1 cellular context compared by ENCODE assay signal in genomic region chr4:8675383-8675782, GRCh38.
TF ChIP-seq lines count a peak whose summit lies in the region.

No MANE protein-coding gene starts in this region.

TF ChIP-seq in IMR-90, 13 proteins besides CTCF, POLR2A, EP300 and RAD21 (continued from another document):
- no peak for TF ChIP-seq ELK1 (IDR thresholded peaks at IDR 0.05; ENCODE audit: borderline replicate concordance, low read depth, low read length)
- no peak for TF ChIP-seq BHLHE40 (IDR thresholded peaks at IDR 0.05; ENCODE audit: low read depth, low read length)
- no peak for TF ChIP-seq CHD1 (IDR thresholded peaks at IDR 0.05; ENCODE audit: low read depth, low read length)
- no peak for TF ChIP-seq NFE2L2 (IDR thresholded peaks at IDR 0.05; ENCODE audit: low read depth, low read length)
- no peak for TF ChIP-seq MAZ (IDR thresholded peaks at IDR 0.05; ENCODE audit: borderline replicate concordance, low read depth, low read length)
- TF ChIP-seq FOS (IDR thresholded peaks at IDR 0.05; ENCODE audit: low read depth, low read length), result no peak
- no peak for TF ChIP-seq MAFK (IDR thresholded peaks at IDR 0.05; ENCODE audit: low read depth, low read length)
- TF ChIP-seq RCOR1 (IDR thresholded peaks at IDR 0.05; ENCODE audit: insufficient replicate concordance, low read length), result no peak
